12 cellular contexts compared by ENCODE assay signal in genomic region chr17:76078859-76079576, GRCh38. TPM values are rescaled to one million over a fixed set of nuclear protein-coding genes. Genes with fewer than 3 reads are reported as not detected.
DNase-seq lines count a peak whose midpoint lies in the region; ATAC-seq and TF ChIP-seq lines count a peak whose summit lies in the region.
"Had no signal": no experiment of that assay in that cellular context is flagged by ENCODE, and none has a peak within 500 bp of the region (broad histone marks: within the 10 kb centered on the region; RNA-seq: fewer than 3 reads in every experiment).

Gene ZACN (plus strand): TSS chr17:76079182. CDS start chr17:76079265, 83 bp downstream.

- H3K9me3 Mint-ChIP-seq in CD8-positive, alpha-beta T cell: no peaks in the 10 kb centered on the region
- H3K9me3 Mint-ChIP-seq in activated T-helper 1 cell treated with anti-CD3 and anti-CD28 coated beads, Interleukin-12 subunit alpha, Interleukin-12 subunit beta, Interleukin-2, Interleukin-4 antibody, amounts not matched to agents 30 ng/mL and 10 ng/mL and 1 ng/mL, durations not matched to agents 14 hours and 24 hours and 36 hours: no peaks in the 10 kb centered on the region

- peaks cover 14% of the 10 kb centered on the region for H3K27me3 ChIP-seq in CD8-positive, alpha-beta T cell (ENCODE audit: insufficient read depth, low read length)
- no peaks in the 10 kb centered on the region for H3K27me3 ChIP-seq in DND-41 (ENCODE audit: insufficient read depth, low read length, poor library complexity)

- no peak for DNase-seq in CD8-positive, alpha-beta T cell
- DNase-seq in DND-41: no peak
- peak; percentile 71 for DNase-seq in NCI-H69 (lab: John Stamatoyannopoulos, UW)
- no peak for DNase-seq in activated T-helper 1 cell treated with anti-CD3 and anti-CD28 coated beads, Interleukin-12 subunit alpha, Interleukin-12 subunit beta, Interleukin-2, Interleukin-4 antibody, amounts not matched to agents 30 ng/mL and 10 ng/mL and 1 ng/mL, durations not matched to agents 14 hours and 24 hours and 36 hours (ENCODE audit: low spot score)
- DNase-seq: DMS153, erythroblast, midbrain had no signal

- H3K4me3 ChIP-seq in CD8-positive, alpha-beta T cell (ENCODE audit: low read depth, low read length): no peak within 1 kb of the TSS
- H3K4me3 ChIP-seq in DND-41 (ENCODE audit: low read depth in 1 of 2, low read length in 2 of 2): no peak within 1 kb of the TSS
- H3K4me3 ChIP-seq in iPS-18c (ENCODE audit: insufficient read depth, low read depth, low read length): peak within 1 kb of the TSS; percentile 43

- H3K4me3 Mint-ChIP-seq in CD8-positive, alpha-beta T cell: no peak within 1 kb of the TSS
- H3K4me3 Mint-ChIP-seq in activated T-helper 1 cell treated with anti-CD3 and anti-CD28 coated beads, Interleukin-12 subunit alpha, Interleukin-12 subunit beta, Interleukin-2, Interleukin-4 antibody, amounts not matched to agents 30 ng/mL and 10 ng/mL and 1 ng/mL, durations not matched to agents 14 hours and 24 hours and 36 hours: no peak within 1 kb of the TSS

- no peaks in the 10 kb centered on the region for H3K79me2 ChIP-seq in DND-41 (ENCODE audit: insufficient read depth, low read length)

- no peaks in the 10 kb centered on the region; the same call in 1 of the 2 replicates for H4K20me1 ChIP-seq in DND-41 (ENCODE audit: insufficient read depth, low read length)

- H2AFZ ChIP-seq in DND-41 (ENCODE audit: low read depth, low read length): no peak within 1 kb of the TSS

- H3K9ac ChIP-seq in DND-41 (ENCODE audit: low read depth, low read length): no peak within 1 kb of the TSS

- H3K27ac ChIP-seq in CD8-positive, alpha-beta T cell (ENCODE audit: low read depth, low read length): no peak within 1 kb of the TSS
- H3K27ac ChIP-seq in DND-41 (ENCODE audit: low read length): no peak within 1 kb of the TSS

- peaks cover 4% of the 10 kb centered on the region for H3K36me3 ChIP-seq in CD8-positive, alpha-beta T cell (ENCODE audit: insufficient read depth, low read length)
- H3K36me3 ChIP-seq in DND-41 (ENCODE audit: insufficient read depth, low read length): peaks cover 16% of the 10 kb centered on the region

- intact Hi-C loops in CD8-positive, alpha-beta T cell (cut with DNase I, micrococcal nuclease): loop anchor here in 1 of 2 experiments (10.0 kb wide), 1 partner anchor 174 kb away; the partner anchor contains the start of gene MRPL38
- intact Hi-C loops in activated T-helper 1 cell treated with anti-CD3 and anti-CD28 coated beads, Interleukin-12 subunit alpha, Interleukin-12 subunit beta, Interleukin-2, Interleukin-4 antibody, amounts not matched to agents 30 ng/mL and 10 ng/mL and 1 ng/mL, durations not matched to agents 14 hours and 24 hours and 36 hours (cut with micrococcal nuclease): no loop called here

- POLR2A ChIA-PET in CD8-positive, alpha-beta T cell (lab: Charles Lee): interaction anchor here (0.8 to 2.1 kb wide), 4 partner anchors 11 to 186 kb away, joined by 3 to 10 read pairs (median 6); partner anchors contain the start of genes EXOC7 and UBALD2

- H3K9me3 ChIP-seq in CD8-positive, alpha-beta T cell (ENCODE audit: low read length): no peaks in the 10 kb centered on the region
- H3K9me3 ChIP-seq in DND-41 (ENCODE audit: insufficient read depth, low read length, severe bottlenecking): no peaks in the 10 kb centered on the region
- H3K9me3 ChIP-seq in iPS-18c (ENCODE audit: control insufficient read depth, insufficient read depth, low read length): no peaks in the 10 kb centered on the region

- H3K4me2 ChIP-seq in DND-41 (ENCODE audit: insufficient read depth, low read length): no peak within 1 kb of the TSS

- H3K4me1 Mint-ChIP-seq in CD8-positive, alpha-beta T cell (ENCODE audit: low read depth): peaks cover 47% of the 10 kb centered on the region
- H3K4me1 Mint-ChIP-seq in activated T-helper 1 cell treated with anti-CD3 and anti-CD28 coated beads, Interleukin-12 subunit alpha, Interleukin-12 subunit beta, Interleukin-2, Interleukin-4 antibody, amounts not matched to agents 30 ng/mL and 10 ng/mL and 1 ng/mL, durations not matched to agents 14 hours and 24 hours and 36 hours (ENCODE audit: low read depth): peaks cover 27% of the 10 kb centered on the region

- H3K27ac Mint-ChIP-seq in CD8-positive, alpha-beta T cell: peak within 1 kb of the TSS; percentile 41
- no peak within 1 kb of the TSS for H3K27ac Mint-ChIP-seq in activated T-helper 1 cell treated with anti-CD3 and anti-CD28 coated beads, Interleukin-12 subunit alpha, Interleukin-12 subunit beta, Interleukin-2, Interleukin-4 antibody, amounts not matched to agents 30 ng/mL and 10 ng/mL and 1 ng/mL, durations not matched to agents 14 hours and 24 hours and 36 hours

- peaks cover 60% of the 10 kb centered on the region for H3K4me1 ChIP-seq in CD8-positive, alpha-beta T cell (ENCODE audit: insufficient read depth, low read length)
- peaks cover 10% of the 10 kb centered on the region for H3K4me1 ChIP-seq in DND-41 (ENCODE audit: insufficient read depth, low read length)

- H3K27me3 Mint-ChIP-seq in CD8-positive, alpha-beta T cell (ENCODE audit: low read depth): peaks cover 17% of the 10 kb centered on the region
- H3K27me3 Mint-ChIP-seq in activated T-helper 1 cell treated with anti-CD3 and anti-CD28 coated beads, Interleukin-12 subunit alpha, Interleukin-12 subunit beta, Interleukin-2, Interleukin-4 antibody, amounts not matched to agents 30 ng/mL and 10 ng/mL and 1 ng/mL, durations not matched to agents 14 hours and 24 hours and 36 hours (ENCODE audit: insufficient read depth): peaks cover 42% of the 10 kb centered on the region

- peaks cover 15% of the 10 kb centered on the region for H3K36me3 Mint-ChIP-seq in CD8-positive, alpha-beta T cell
- H3K36me3 Mint-ChIP-seq in activated T-helper 1 cell treated with anti-CD3 and anti-CD28 coated beads, Interleukin-12 subunit alpha, Interleukin-12 subunit beta, Interleukin-2, Interleukin-4 antibody, amounts not matched to agents 30 ng/mL and 10 ng/mL and 1 ng/mL, durations not matched to agents 14 hours and 24 hours and 36 hours (ENCODE audit: low read depth): peaks cover 3% of the 10 kb centered on the region

- no peak for TF ChIP-seq CTCF in CD8-positive, alpha-beta T cell (IDR thresholded peaks at IDR 0.05)
- TF ChIP-seq CTCF in DND-41 (IDR thresholded peaks at IDR 0.05; ENCODE audit: borderline replicate concordance, extremely low read depth, low read length, poor library complexity, severe bottlenecking): no peak

- CTCF ChIA-PET in CD8-positive, alpha-beta T cell (lab: Charles Lee): interaction anchor here (1.0 to 7.8 kb wide), 9 partner anchors 10 to 319 kb away, joined by 3 to 32 read pairs (median 3); no protein-coding TSS in a partner anchor

- no peak for ATAC-seq in CD8-positive, alpha-beta T cell
- ATAC-seq in DND-41 (ENCODE audit: insufficient read depth, low read depth): 0 out of 3 replicates have a peak, but pooled peaks have one; percentile 5
- ATAC-seq in HG02870 (IDR thresholded peaks at IDR 0.05; ENCODE audit: unreplicated experiment): no peak
- no peak for ATAC-seq in GM19452 (IDR thresholded peaks at IDR 0.05; ENCODE audit: unreplicated experiment)
- no peak for ATAC-seq in HG02852 (IDR thresholded peaks at IDR 0.05; ENCODE audit: unreplicated experiment)

RNA-seq across cellular contexts. Expression of gene ZACN, which starts in this region (rescaled TPM):
- total RNA-seq in CD8-positive, alpha-beta T cell: 1 to 10 TPM; 1.2 to 2.0 TPM
- 2.7 and 2.9 TPM in 2 replicates for total RNA-seq in activated T-helper 1 cell treated with anti-CD3 and anti-CD28 coated beads, Interleukin-12 subunit alpha, Interleukin-12 subunit beta, Interleukin-2, Interleukin-4 antibody, amounts not matched to agents 30 ng/mL and 10 ng/mL and 1 ng/mL, durations not matched to agents 14 hours and 24 hours and 36 hours
- total RNA-seq: renal cortical epithelial cell had no signal
